ENCODE assay signal across 1 cellular context in genomic region chr16:88705076-88705684, GRCh38.
A peak's percentile ranks its signal among the peaks of the same experiment; 100 is the strongest.
TF ChIP-seq lines count a peak whose summit lies in the region.

No MANE protein-coding gene starts in this region.

TF ChIP-seq in GM12878, 131 proteins besides CTCF, POLR2A, EP300 and RAD21:
- TF ChIP-seq SMC3 (IDR thresholded peaks at IDR 0.05; ENCODE audit: borderline replicate concordance, low read length), result no peak
- TF ChIP-seq ASH2L (IDR thresholded peaks at IDR 0.05; ENCODE audit: borderline replicate concordance, low read depth), result no peak
- TF ChIP-seq SPI1 (IDR thresholded peaks at IDR 0.05; ENCODE audit: borderline replicate concordance, insufficient read depth, low read depth, low read length), result peak; percentile 68
